ENCODE assay signal across 9 cellular contexts in the genomic region with DNA sequence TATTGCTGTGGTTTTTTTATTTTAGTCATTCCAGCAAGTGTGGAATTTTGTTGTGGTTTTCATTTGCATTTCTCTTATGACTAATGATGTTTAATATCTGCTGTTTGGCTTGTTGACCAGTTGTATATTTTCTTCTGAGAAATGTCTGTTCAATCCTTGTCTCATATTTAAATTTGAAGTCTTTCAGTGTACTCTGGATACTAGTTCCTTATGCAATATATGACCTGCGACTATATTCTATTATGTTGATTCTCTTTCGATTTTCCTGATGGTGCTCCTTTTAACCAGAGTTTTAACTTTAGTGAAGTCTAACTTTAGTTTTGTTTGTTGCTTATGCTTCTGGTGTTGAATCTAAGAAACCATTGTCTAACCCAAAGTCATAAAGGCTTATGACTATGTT.
"Had no signal": no experiment of that assay in that cellular context is flagged by ENCODE, and none has a peak within 500 bp of the region (broad histone marks: within the 10 kb centered on the region; RNA-seq: fewer than 3 reads in every experiment).

No MANE protein-coding gene starts in this region.

- H3K4me3 Mint-ChIP-seq: GM23338, H9, IgD-negative memory B cell had no signal

- H3K4me2 ChIP-seq: GM23338 had no signal

- H3K27ac Mint-ChIP-seq: GM23338, H9, IgD-negative memory B cell had no signal

- H3K36me3 Mint-ChIP-seq: IgD-negative memory B cell had no signal

- H3K4me1 Mint-ChIP-seq: H9, IgD-negative memory B cell had no signal

- FAIRE-seq: H1, H54, HepG2 had no signal

- DNase-seq: H9, HCEC 1CT, KBM-7 had no signal

- H3K27me3 Mint-ChIP-seq: IgD-negative memory B cell had no signal

- H3K4me3 ChIP-seq: GM23338 had no signal

- H3K27ac ChIP-seq: HL-60 had no signal

- ATAC-seq: GM23338, HepG2 had no signal

- H3K9me3 Mint-ChIP-seq: GM23338, H9 had no signal
